Comparison of ENCODE assay signal across 13 cellular contexts in the genomic region with DNA sequence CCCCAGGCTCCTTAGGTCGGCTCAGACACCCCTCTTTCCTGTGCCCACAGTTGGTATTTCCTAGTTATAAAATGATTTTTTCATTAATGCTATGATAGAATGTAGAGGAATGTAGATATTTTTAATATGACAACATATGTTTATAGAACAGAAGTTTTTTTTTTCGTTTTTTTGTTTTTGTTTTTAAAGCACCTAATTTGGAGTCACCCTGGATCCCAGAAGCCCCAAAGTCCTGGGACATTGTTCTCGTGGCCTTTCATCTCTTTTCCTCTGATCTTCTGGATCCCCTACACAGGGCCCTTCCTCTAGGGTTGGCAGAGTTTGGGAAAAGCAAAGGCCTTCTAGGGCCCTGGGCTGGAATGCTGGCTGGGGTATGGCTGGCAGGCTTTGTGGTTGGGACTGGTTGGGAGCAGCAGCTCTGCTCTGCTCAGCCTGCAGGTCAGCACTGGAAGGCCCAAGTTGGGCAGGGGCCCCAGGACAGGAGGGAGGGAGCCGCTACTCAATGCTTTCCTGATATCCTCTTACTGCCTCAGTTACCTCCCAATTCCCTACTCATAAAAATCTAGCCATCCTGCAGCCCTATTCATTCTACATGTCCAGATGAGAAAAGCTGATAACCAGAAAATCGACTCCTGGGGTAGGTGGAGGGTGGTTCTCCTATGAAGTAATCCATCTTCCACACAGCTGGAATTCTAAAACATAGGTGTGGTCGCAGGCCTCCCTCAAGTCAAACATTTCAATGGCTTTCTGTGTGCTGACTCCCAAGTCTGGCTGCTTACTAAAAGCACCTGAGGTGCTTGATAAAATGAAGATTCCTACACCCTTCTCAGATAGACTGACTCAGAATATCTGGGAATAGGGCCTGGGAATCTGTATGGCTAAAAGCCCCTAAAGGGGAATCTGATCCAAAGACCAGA. TPM values are rescaled to one million over a fixed set of nuclear protein-coding genes. Genes with fewer than 3 reads are reported as not detected.
DNase-seq lines count a peak whose midpoint lies in the region; ATAC-seq, FAIRE-seq and TF ChIP-seq lines count a peak whose summit lies in the region.
"Had no signal": no experiment of that assay in that cellular context is flagged by ENCODE, and none has a peak within 500 bp of the region (broad histone marks: within the 10 kb centered on the region; RNA-seq: fewer than 3 reads in every experiment).

No MANE protein-coding gene starts in this region.

- TF ChIP-seq CTCF in K562 (IDR thresholded peaks at IDR 0.05 in 2 of 3, conservative IDR thresholded peaks at IDR 0.05 in 1 of 3; ENCODE audit: insufficient read depth in 2 of 3, low read depth in 1 of 3, low read length in 3 of 3) (no peak), upper lobe of right lung (IDR thresholded peaks at IDR 0.05) (no peak)

- WGBS in K562 (ENCODE audit: insufficient coverage, low coverage, missing lambda C conversion rate) = 26% methylated on average over 6 of the region's 6 CpGs

- H3K4me1 ChIP-seq in K562 (replicated peaks in 1 of 2; ENCODE audit: control insufficient read depth in 2 of 2, insufficient read depth in 2 of 2, low read length in 2 of 2) (peaks cover 14 to 36% of the 10 kb centered on the region in 2 experiments), muscle layer of duodenum (ENCODE audit: control insufficient read depth in 1 of 2, insufficient read depth in 2 of 2, low read length in 2 of 2) (peaks cover 16 to 61% of the 10 kb centered on the region in 2 donors), upper lobe of right lung (peaks cover 30% of the 10 kb centered on the region)

- in situ Hi-C loops in K562 (cut with MboI) = no loop called here

- no peak for TF ChIP-seq EP300 in K562 (IDR thresholded peaks at IDR 0.05; ENCODE audit: low read length)

- H3K36me3 ChIP-seq in K562 (ENCODE audit: control insufficient read depth, insufficient read depth, low read length) (no peaks in the 10 kb centered on the region), muscle layer of duodenum (ENCODE audit: control insufficient read depth in 1 of 2, insufficient read depth in 2 of 2, low read length in 2 of 2) (no peaks in the 10 kb centered on the region), upper lobe of right lung (no peaks in the 10 kb centered on the region)

- TF ChIP-seq POLR2A in K562 (conservative IDR thresholded peaks at IDR 0.05) = no peak

- no TSS peak for BruUV-seq in K562 (replicated peaks; lab: Mats Ljungman, UMichigan)

- H3K4me3 ChIP-seq in K562 (no peak overlapping the region), muscle layer of duodenum (ENCODE audit: low read depth in 1 of 2, low read length in 2 of 2) (no peak overlapping the region), upper lobe of right lung (no peak overlapping the region)

- intact Hi-C loops in K562 (cut with micrococcal nuclease) = no loop called here
- intact Hi-C loops in upper lobe of right lung (cut with DNase I) = loop anchor here (10.0 kb wide), 1 partner anchor 262 kb away; no protein-coding TSS in a partner anchor

- H3K27me3 ChIP-seq in K562 (ENCODE audit: control insufficient read depth in 2 of 2, insufficient read depth in 2 of 2, low read length in 2 of 2) = no peaks in the 10 kb centered on the region
- H3K27me3 ChIP-seq in muscle layer of duodenum (ENCODE audit: low read depth, low read length) = no peaks in the 10 kb centered on the region
- no peaks in the 10 kb centered on the region for H3K27me3 ChIP-seq in upper lobe of right lung

- DNase-seq in HEK293T (ENCODE audit: extremely low spot score) (peak; percentile 20), K562 (ENCODE audit: extremely low read depth in 1 of 4, low spot score in 3 of 4) (no peak), upper lobe of right lung (no peak), SIG-M5 (lab: John Stamatoyannopoulos, UW) (no peak), NCI-H2171 treated with DMSO at 0.1 percent for 48 hours (lab: John Stamatoyannopoulos, UW) (no peak), NCI-H187 treated with DMSO at 0.1 percent for 48 hours (lab: John Stamatoyannopoulos, UW) (no peak)
- no peak for DNase-seq in activated CD4-positive, alpha-beta T cell treated with anti-CD3 and anti-CD28 coated beads, Interleukin-2, amount 50 U/mL, for 48 hours
- DNase-seq: activated CD8-positive, alpha-beta memory T cell treated with anti-CD3 and anti-CD28 coated beads, Interleukin-2, amount 10 ng/mL, durations not matched to agents 7 days and 5 days; DMS79; NCI-H146 had no signal

- no peaks in the 10 kb centered on the region for H3K9me3 ChIP-seq in K562 (replicated peaks; ENCODE audit: control insufficient read depth, insufficient read depth, low read depth, low read length)
- H3K9me3 ChIP-seq in muscle layer of duodenum (ENCODE audit: control insufficient read depth in 1 of 2, low read length in 2 of 2) = no peaks in the 10 kb centered on the region
- H3K9me3 ChIP-seq in upper lobe of right lung = no peaks in the 10 kb centered on the region

- no peak for TF ChIP-seq RAD21 in K562 (CRISPR knock-in tag; conservative IDR thresholded peaks at IDR 0.05 in 1 of 2, IDR thresholded peaks at IDR 0.05 in 1 of 2)

- H4K20me1 ChIP-seq in K562 (replicated peaks; ENCODE audit: control insufficient read depth, insufficient read depth, low read length) = no peaks in the 10 kb centered on the region

- POLR2A ChIA-PET in HEK293T (lab: Yijun Ruan, JAX) = interaction anchor here (0.6 kb wide), 1 partner anchor 56 kb away, joined by 3 read pairs; no protein-coding TSS in a partner anchor
- POLR2A ChIA-PET in K562 (lab: Yijun Ruan, JAX) = interaction anchor here (0.9 to 1.1 kb wide), 4 partner anchors 10 to 25 kb away, joined by 3 to 5 read pairs (median 4); no protein-coding TSS in a partner anchor

- peak; percentile 18; the same call in 2 of the 3 replicates for ATAC-seq in K562
- ATAC-seq in upper lobe of right lung = peak; percentile 16
- ATAC-seq: activated CD8-positive, alpha-beta memory T cell treated with anti-CD3 and anti-CD28 coated beads, Interleukin-2, amount 10 ng/mL, durations not matched to agents 7 days and 5 days had no signal

- no peaks in the 10 kb centered on the region for H3K9me1 ChIP-seq in K562 (ENCODE audit: control insufficient read depth, insufficient read depth, low read length)

- no peak for FAIRE-seq in K562 (lab: Jason Lieb, UNC)
- FAIRE-seq: HTR-8/SVneo had no signal

- H2AFZ ChIP-seq in K562 (ENCODE audit: low read depth, low read length) = peak overlapping the region; percentile 75

- H3K27ac ChIP-seq in K562 (ENCODE audit: extremely low read depth, low read depth, low read length) (peak overlapping the region; percentile 55; the same call in 2 of the 3 replicates), muscle layer of duodenum (ENCODE audit: low read length) (peak overlapping the region; percentile 35), upper lobe of right lung (no peak overlapping the region)

- H3K4me2 ChIP-seq in K562 (ENCODE audit: insufficient read depth, low read length) = no peak overlapping the region

- CTCF ChIA-PET in HEK293T (lab: Yijun Ruan, JAX) = interaction anchor here (0.7 kb wide), 1 partner anchor 117 kb away, joined by 3 read pairs; no protein-coding TSS in a partner anchor
- CTCF ChIA-PET in K562 (lab: Yijun Ruan, JAX; ENCODE audit: low intra/inter-chr PET ratio) = no interaction called here

- peak overlapping the region; percentile 43 to 83; a peak in 3 of 4 replicates for H3K9ac ChIP-seq in K562 (ENCODE audit: insufficient read depth in 1 of 2, low read depth in 2 of 2, low read length in 2 of 2)

- no peaks in the 10 kb centered on the region for H3K79me2 ChIP-seq in K562 (ENCODE audit: control insufficient read depth, insufficient read depth, low read length)

TF ChIP-seq in HEK293T, 16 proteins besides CTCF, POLR2A, EP300 and RAD21:
- no peak for TF ChIP-seq BHLHE40 (IDR thresholded peaks at IDR 0.05; ENCODE audit: borderline replicate concordance)

TF ChIP-seq in K562, 482 proteins besides CTCF, POLR2A, EP300 and RAD21:
- TF ChIP-seq KAT2B (IDR thresholded peaks at IDR 0.05; ENCODE audit: low read depth, low read length) = no peak
- TF ChIP-seq, protein P1, sequence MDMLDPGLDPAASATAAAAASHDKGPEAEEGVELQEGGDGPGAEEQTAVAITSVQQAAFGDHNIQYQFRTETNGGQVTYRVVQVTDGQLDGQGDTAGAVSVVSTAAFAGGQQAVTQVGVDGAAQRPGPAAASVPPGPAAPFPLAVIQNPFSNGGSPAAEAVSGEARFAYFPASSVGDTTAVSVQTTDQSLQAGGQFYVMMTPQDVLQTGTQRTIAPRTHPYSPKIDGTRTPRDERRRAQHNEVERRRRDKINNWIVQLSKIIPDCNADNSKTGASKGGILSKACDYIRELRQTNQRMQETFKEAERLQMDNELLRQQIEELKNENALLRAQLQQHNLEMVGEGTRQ (CRISPR knock-in tag; IDR thresholded peaks at IDR 0.05) = no peak
- no peak for TF ChIP-seq NR1H2 (CRISPR knock-in tag; IDR thresholded peaks at IDR 0.05)
- TF ChIP-seq ZBTB17 (CRISPR knock-in tag; IDR thresholded peaks at IDR 0.05) = no peak
- 0 out of 2 replicates have a peak, but pooled peaks have one; percentile 13 for TF ChIP-seq ZFX (CRISPR knock-in tag; IDR thresholded peaks at IDR 0.05)
- 0 out of 2 replicates have a peak, but pooled peaks have one; percentile 12 for TF ChIP-seq FOXP1 (CRISPR knock-in tag; IDR thresholded peaks at IDR 0.05)
- no peak for TF ChIP-seq E2F3 (CRISPR knock-in tag; IDR thresholded peaks at IDR 0.05)

RNA-seq across cellular contexts. Expression of a gene that starts 26.3 kb away (rescaled TPM):
- total RNA-seq in K562 (2011; cell fraction: chromatin; rRNA removed; ENCODE audit: low replicate concordance) = 0.07 and 0.23 TPM in 2 replicates
- 0.17 and 0.26 TPM in 2 replicates for total RNA-seq in K562 (2011; cell fraction: nucleolus; rRNA removed)
- total RNA-seq in K562 (2011; cell fraction: nucleoplasm; rRNA removed) = 0.15 TPM in 2 replicates
- 0.04 TPM in 1 of 2 replicates, not detected in the other for total RNA-seq in K562 (2014; rRNA removed)
- 0.07 and 0.22 TPM in 2 replicates for total RNA-seq in K562 (2014; rRNA removed; fragmentation: Illumina TruSeq; extraction: Trizol)
- 0.08 and 0.11 TPM in 2 replicates for total RNA-seq in K562 (2015; rRNA removed; fragmentation: Illumina TruSeq; extraction: Trizol)
- 0.22 and 0.27 TPM in 2 replicates for total RNA-seq in K562 (2021)
- 0.11 and 0.14 TPM in 2 replicates for polyA plus RNA-seq in K562 (2011; rRNA removed)
- polyA plus RNA-seq in K562 (2011; cell fraction: cytosol; rRNA removed) = 0.10 and 0.16 TPM in 2 replicates
- polyA plus RNA-seq in K562 (2011; cell fraction: nucleus; rRNA removed) = 0.10 TPM in 2 replicates
- polyA plus RNA-seq in K562 (2012) = 0.08 and 0.15 TPM in 2 replicates
- polyA plus RNA-seq in K562 (2014; fragmentation: Illumina TruSeq; extraction: Trizol) = 0.07 and 0.10 TPM in 2 replicates
- polyA plus RNA-seq in K562 (2014; fragmentation: Nextera tagmentation; extraction: Ambion mirVana) = under 1 TPM; 0.01 TPM
- 0.01 TPM in 1 of 2 replicates, not detected in the other for polyA plus RNA-seq in K562 (2014; rRNA removed)
- polyA minus RNA-seq in K562 (2011; rRNA and poly(A)+ RNA removed) = 0.07 and 0.45 TPM in 2 replicates
- not detected in 2 replicates for polyA minus RNA-seq in K562 (2011; cell fraction: cytosol; rRNA and poly(A)+ RNA removed)
- polyA minus RNA-seq in K562 (2011; cell fraction: nucleus; rRNA and poly(A)+ RNA removed) = under 0.01 and 0.11 TPM in 2 replicates
- total RNA-seq in upper lobe of right lung = 18.0 TPM
- total RNA-seq: activated CD8-positive, alpha-beta memory T cell treated with anti-CD3 and anti-CD28 coated beads, Interleukin-2, amount 10 ng/mL, durations not matched to agents 7 days and 5 days; T-helper 2 cell treated with Interferon-gamma antibody and Interleukin-4, amounts not matched to agents 100 ng/mL and 5 ng/mL, for 36 hours had no signal

Comparison
In these comparisons a context has a peak if more than half of its experiments do, and no peak if none do; other contexts are left out.
1. RNA of a gene that starts 26.3 kb away (total RNA-seq): 18.0 TPM in upper lobe of right lung (single experiment); 0.04 to 0.27 TPM in K562; every median in the first group is over 10 times any median in the second.